In genomic region chrX:110156167-110156754, GRCh38 we compare ENCODE assay signal across 12 cellular contexts.
A peak's percentile ranks its signal among the peaks of the same experiment; 100 is the strongest.
DNase-seq lines count a peak whose midpoint lies in the region; ATAC-seq, FAIRE-seq and TF ChIP-seq lines count a peak whose summit lies in the region.
"Had no signal": no experiment of that assay in that cellular context is flagged by ENCODE, and none has a peak within 500 bp of the region (broad histone marks: within the 10 kb centered on the region; RNA-seq: fewer than 3 reads in every experiment).

No MANE protein-coding gene starts in this region.

- no peaks in the 10 kb centered on the region for H3K27me3 Mint-ChIP-seq in type B pancreatic cell
- H3K27me3 Mint-ChIP-seq: dendritic cell treated with granulocyte-macrophage colony-stimulating factor and Interleukin-4, amounts not matched to agents 40 ng/mL and 50 ng/mL, for 4 days had no signal

- peak; percentile 33 for TF ChIP-seq CTCF in cardiac muscle cell (IDR thresholded peaks at IDR 0.05; ENCODE audit: low read depth, low read length)
- TF ChIP-seq CTCF in type B pancreatic cell (conservative IDR thresholded peaks at IDR 0.05) = peak; percentile 84

- no peaks in the 10 kb centered on the region for H3K4me1 ChIP-seq in cardiac muscle cell (ENCODE audit: low read depth)
- H3K4me1 ChIP-seq: HAP-1 had no signal

- no peaks in the 10 kb centered on the region for H3K36me3 ChIP-seq in cardiac muscle cell
- H3K36me3 ChIP-seq: HAP-1 had no signal

- intact Hi-C loops in left cardiac atrium (cut with DNase I) = loop anchor here in 1 of 2 donors (5.0 kb wide), 1 partner anchor 256 kb away; no protein-coding TSS in a partner anchor

- H3K9me3 Mint-ChIP-seq in type B pancreatic cell = no peaks in the 10 kb centered on the region
- H3K9me3 Mint-ChIP-seq: dendritic cell treated with granulocyte-macrophage colony-stimulating factor and Interleukin-4, amounts not matched to agents 40 ng/mL and 50 ng/mL, for 4 days had no signal

- peak; percentile 74 for FAIRE-seq in RCC 7860 (lab: Jason Lieb, UNC)

- H3K27ac ChIP-seq in cardiac muscle cell = no peak overlapping the region

- peaks cover 15% of the 10 kb centered on the region for H3K4me1 Mint-ChIP-seq in type B pancreatic cell (ENCODE audit: unreplicated experiment)

- no peaks in the 10 kb centered on the region for H3K27me3 ChIP-seq in cardiac muscle cell

- H3K4me3 Mint-ChIP-seq in type B pancreatic cell = no peak overlapping the region
- H3K4me3 Mint-ChIP-seq: dendritic cell treated with granulocyte-macrophage colony-stimulating factor and Interleukin-4, amounts not matched to agents 40 ng/mL and 50 ng/mL, for 4 days had no signal

- no peaks in the 10 kb centered on the region for H3K9me3 ChIP-seq in cardiac muscle cell (ENCODE audit: low read depth)
- H3K9me3 ChIP-seq: HAP-1 had no signal

- ATAC-seq in left cardiac atrium (no peak), HG03432 (IDR thresholded peaks at IDR 0.05; ENCODE audit: unreplicated experiment) (no peak), GM21723 (IDR thresholded peaks at IDR 0.05; ENCODE audit: unreplicated experiment) (no peak), HG03139 (IDR thresholded peaks at IDR 0.05; ENCODE audit: unreplicated experiment) (no peak)

- DNase-seq in cardiac muscle cell (ENCODE audit: low read depth in 1 of 2, low spot score in 1 of 2) (peak in 1 of 2 donors; percentile 21), left cardiac atrium (no peak), RCC 7860 (ENCODE audit: low spot score) (no peak), fibroblast of peridontal ligament (ENCODE audit: extremely low read depth) (peak; percentile 29), type B pancreatic cell (ENCODE audit: extremely low spot score, unreplicated experiment) (no peak)
- DNase-seq: activated CD4-positive, alpha-beta T cell treated with anti-CD3 and anti-CD28 coated beads for 48 hours; NCI-H187 treated with DMSO at 0.1 percent for 48 hours had no signal

- no peak overlapping the region for H3K4me3 ChIP-seq in cardiac muscle cell
- H3K4me3 ChIP-seq: HAP-1 had no signal

- no peak overlapping the region for H3K27ac Mint-ChIP-seq in type B pancreatic cell
- H3K27ac Mint-ChIP-seq: dendritic cell treated with granulocyte-macrophage colony-stimulating factor and Interleukin-4, amounts not matched to agents 40 ng/mL and 50 ng/mL, for 4 days had no signal

- H3K36me3 Mint-ChIP-seq in type B pancreatic cell = peaks cover 22% of the 10 kb centered on the region
